Comparison of ENCODE assay signal across 9 cellular contexts in the genomic region with DNA sequence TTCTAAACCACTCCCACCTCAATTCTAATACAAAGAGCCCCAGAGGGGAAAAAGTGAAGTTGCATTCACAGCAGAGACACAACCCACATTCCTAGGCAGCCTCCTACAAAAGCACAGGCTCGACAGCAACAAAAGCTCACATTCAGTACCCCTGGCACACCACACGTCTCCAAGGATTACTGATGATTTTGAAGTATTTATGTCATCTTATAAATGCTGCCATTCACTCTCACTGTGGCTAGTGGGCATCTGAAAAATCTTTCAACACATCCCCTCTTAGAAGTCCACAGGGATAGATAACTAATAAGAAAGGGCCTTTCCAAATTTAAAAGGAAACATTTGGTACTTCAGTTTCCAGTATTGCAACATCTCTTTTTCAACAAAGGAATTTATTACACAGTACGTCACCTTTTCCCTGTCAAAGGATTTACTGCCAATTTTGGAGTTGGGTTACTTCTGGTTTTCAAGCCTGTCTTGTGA.
DNase-seq lines count a peak whose midpoint lies in the region; TF ChIP-seq lines count a peak whose summit lies in the region.
"Had no signal": no experiment of that assay in that cellular context is flagged by ENCODE, and none has a peak within 500 bp of the region (broad histone marks: within the 10 kb centered on the region; RNA-seq: fewer than 3 reads in every experiment).

No MANE protein-coding gene starts in this region.

- H3K14ac ChIP-seq in neuronal stem cell (ENCODE audit: low read length) = no peak overlapping the region

- H3K4me2 ChIP-seq in neuronal stem cell (ENCODE audit: insufficient read depth, low read length, poor library complexity, severe bottlenecking) = peak overlapping the region; percentile 25

- no peak overlapping the region for H4K91ac ChIP-seq in neuronal stem cell (ENCODE audit: low read depth, low read length, poor library complexity)

- H3K27me3 ChIP-seq in neuronal stem cell (ENCODE audit: control insufficient read depth in 3 of 3, insufficient read depth in 3 of 3, low read depth in 1 of 3, low read length in 3 of 3) = no peaks in the 10 kb centered on the region

- H3K27ac Mint-ChIP-seq in glutamatergic neuron (ENCODE audit: unreplicated experiment) = no peak overlapping the region
- H3K27ac Mint-ChIP-seq in activated CD4-positive, alpha-beta T cell treated with anti-CD3 and anti-CD28 coated beads, Interleukin-2, amount 10 ng/mL, durations not matched to agents 24 days and 14 days = no peak overlapping the region

- H3K18ac ChIP-seq in neuronal stem cell (ENCODE audit: low read length) = no peak overlapping the region

- peaks cover 7 to 13% of the 10 kb centered on the region in 2 donors for H3K4me1 ChIP-seq in neuronal stem cell (ENCODE audit: control insufficient read depth in 2 of 2, insufficient read depth in 1 of 2, low read depth in 1 of 2, low read length in 2 of 2)

- H2BK120ac ChIP-seq in neuronal stem cell (ENCODE audit: low read depth, low read length) = no peak overlapping the region

- no CpG with 5 or more reads among the region's 3 CpGs for WGBS in neuronal stem cell (ENCODE audit: extremely low coverage in 2 of 2, insufficient read length in 2 of 2, insufficient replicate concordance in 1 of 2), 2 donors

- H2BK5ac ChIP-seq in neuronal stem cell (ENCODE audit: low read length) = no peak overlapping the region

- TF ChIP-seq CTCF in fibroblast of the aortic adventitia (IDR thresholded peaks at IDR 0.05; ENCODE audit: insufficient read depth, low read length) (peak; percentile 29), glutamatergic neuron (IDR thresholded peaks at IDR 0.05; ENCODE audit: partially characterized antibody, unreplicated experiment) (no peak)

- DNase-seq in Ammon's horn (ENCODE audit: low spot score) = peak; percentile 19
- peak; percentile 38 for DNase-seq in NCI-H226
- DNase-seq in fibroblast of the aortic adventitia (ENCODE audit: low read depth) = peak; percentile 89
- DNase-seq in neuronal stem cell (ENCODE audit: low spot score) = peak; percentile 68
- no peak for DNase-seq in SW 1271 (lab: John Stamatoyannopoulos, UW)
- no peak for DNase-seq in activated CD4-positive, CD25-positive, alpha-beta regulatory T cell treated with anti-CD3 and anti-CD28 coated beads, Interleukin-2, amount 50 U/mL, for 72 hours
- no peak for DNase-seq in glutamatergic neuron
- no peak for DNase-seq in activated CD4-positive, alpha-beta T cell treated with anti-CD3 and anti-CD28 coated beads, Interleukin-2, amount 10 ng/mL, durations not matched to agents 24 days and 14 days
- DNase-seq: DMS79 had no signal

- no peak overlapping the region for H3K9ac ChIP-seq in neuronal stem cell (ENCODE audit: low read depth, low read length, poor library complexity)

- H3K4me1 Mint-ChIP-seq in glutamatergic neuron (ENCODE audit: low read depth, unreplicated experiment) = peaks cover 5% of the 10 kb centered on the region
- H3K4me1 Mint-ChIP-seq in activated CD4-positive, alpha-beta T cell treated with anti-CD3 and anti-CD28 coated beads, Interleukin-2, amount 10 ng/mL, durations not matched to agents 24 days and 14 days = no peaks in the 10 kb centered on the region

- no peak overlapping the region for H4K8ac ChIP-seq in neuronal stem cell (ENCODE audit: low read depth, low read length)

- H3K27me3 Mint-ChIP-seq in glutamatergic neuron (ENCODE audit: unreplicated experiment) = peaks cover 4% of the 10 kb centered on the region
- no peaks in the 10 kb centered on the region for H3K27me3 Mint-ChIP-seq in activated CD4-positive, alpha-beta T cell treated with anti-CD3 and anti-CD28 coated beads, Interleukin-2, amount 10 ng/mL, durations not matched to agents 24 days and 14 days

- peak overlapping the region; percentile 62 for H3K27ac ChIP-seq in neuronal stem cell (replicated peaks; ENCODE audit: low read length)

- no peaks in the 10 kb centered on the region for H3K9me3 ChIP-seq in neuronal stem cell (replicated peaks in 1 of 2; ENCODE audit: control insufficient read depth in 2 of 2, insufficient read depth in 1 of 2, low read depth in 1 of 2, low read length in 2 of 2)

- H2BK15ac ChIP-seq in neuronal stem cell (ENCODE audit: low read length) = no peak overlapping the region

- no peaks in the 10 kb centered on the region for H3K9me3 Mint-ChIP-seq in glutamatergic neuron (ENCODE audit: unreplicated experiment)
- peaks cover 7% of the 10 kb centered on the region for H3K9me3 Mint-ChIP-seq in activated CD4-positive, alpha-beta T cell treated with anti-CD3 and anti-CD28 coated beads, Interleukin-2, amount 10 ng/mL, durations not matched to agents 24 days and 14 days

- no peaks in the 10 kb centered on the region for H3K36me3 ChIP-seq in neuronal stem cell (replicated peaks in 1 of 2; ENCODE audit: control insufficient read depth in 2 of 2, insufficient read depth in 2 of 2, low read length in 2 of 2)

- H2BK12ac ChIP-seq in neuronal stem cell (ENCODE audit: low read length) = no peak overlapping the region

- H3K79me1 ChIP-seq in neuronal stem cell (ENCODE audit: low read depth, low read length) = no peaks in the 10 kb centered on the region

- H2AFZ ChIP-seq in neuronal stem cell (ENCODE audit: low read length) = peak overlapping the region; percentile 82

- no peak overlapping the region for H3K23ac ChIP-seq in neuronal stem cell (ENCODE audit: low read depth, low read length, poor library complexity)

- intact Hi-C loops in activated CD4-positive, alpha-beta T cell treated with anti-CD3 and anti-CD28 coated beads, Interleukin-2, amount 10 ng/mL, durations not matched to agents 24 days and 14 days (cut with micrococcal nuclease) = no loop called here

- H3K4ac ChIP-seq in neuronal stem cell (ENCODE audit: low read length) = no peak overlapping the region

- peaks cover 4% of the 10 kb centered on the region for H3K36me3 Mint-ChIP-seq in glutamatergic neuron (ENCODE audit: unreplicated experiment)
- peaks cover 5% of the 10 kb centered on the region for H3K36me3 Mint-ChIP-seq in activated CD4-positive, alpha-beta T cell treated with anti-CD3 and anti-CD28 coated beads, Interleukin-2, amount 10 ng/mL, durations not matched to agents 24 days and 14 days (ENCODE audit: low read depth)

- no peak overlapping the region for H3K4me3 ChIP-seq in fibroblast of the aortic adventitia (ENCODE audit: low read depth, low read length)
- H3K4me3 ChIP-seq in neuronal stem cell (ENCODE audit: low read length in 2 of 2) = no peak overlapping the region

- no peak overlapping the region for H2AK5ac ChIP-seq in neuronal stem cell (ENCODE audit: low read depth, low read length)

- H3K4me3 Mint-ChIP-seq in glutamatergic neuron (ENCODE audit: unreplicated experiment) = no peak overlapping the region
- H3K4me3 Mint-ChIP-seq in activated CD4-positive, alpha-beta T cell treated with anti-CD3 and anti-CD28 coated beads, Interleukin-2, amount 10 ng/mL, durations not matched to agents 24 days and 14 days = no peak overlapping the region

Comparison
In these comparisons a context has a peak if more than half of its experiments do, and no peak if none do; other contexts are left out.
1. DNase-seq: peak in Ammon's horn (single experiment), NCI-H226 (single experiment), fibroblast of the aortic adventitia (single experiment) and neuronal stem cell (single experiment); none in SW 1271 (0 of 2), activated CD4-positive, CD25-positive, alpha-beta regulatory T cell treated with anti-CD3 and anti-CD28 coated beads, Interleukin-2, amount 50 U/mL, for 72 hours (single experiment), glutamatergic neuron (single experiment) and activated CD4-positive, alpha-beta T cell treated with anti-CD3 and anti-CD28 coated beads, Interleukin-2, amount 10 ng/mL, durations not matched to agents 24 days and 14 days (single experiment).